ENCODE assay signal across 1 cellular context in the genomic region with DNA sequence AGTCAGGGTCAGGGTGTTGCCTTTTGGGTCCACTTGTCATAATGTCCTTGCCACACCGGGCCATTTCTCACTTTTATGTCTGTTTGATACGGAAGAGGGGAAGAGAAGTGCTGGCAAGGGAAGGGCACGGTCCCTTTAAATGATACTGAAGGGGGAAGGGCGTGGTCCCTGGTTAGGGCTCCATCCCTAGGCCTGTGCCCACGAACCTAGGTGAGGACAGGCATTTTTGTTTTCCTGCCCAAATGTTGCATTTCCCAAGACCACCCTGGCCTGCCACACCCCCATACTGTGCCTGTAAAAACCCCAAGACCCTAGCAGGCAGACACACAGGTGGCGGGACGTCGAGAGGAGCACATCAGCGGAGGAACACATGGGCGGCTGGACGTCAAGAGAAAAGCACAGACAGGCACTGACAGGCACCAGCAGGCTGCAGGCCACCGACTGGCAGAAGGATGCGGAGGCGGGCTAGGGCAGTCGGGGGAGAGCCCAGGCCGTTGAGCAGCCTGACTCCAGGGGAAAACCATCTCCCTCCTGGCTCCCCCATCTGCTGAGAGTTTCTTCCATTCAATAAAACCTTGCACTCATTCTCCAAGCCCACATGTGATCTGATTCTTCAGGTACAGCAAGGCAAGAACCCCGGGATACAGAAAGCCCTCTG.
TF ChIP-seq lines count a peak whose summit lies in the region.

No MANE protein-coding gene starts in this region.

TF ChIP-seq in GM23338, 12 proteins besides CTCF, POLR2A, EP300 and RAD21 (continued from another document):
- TF ChIP-seq, protein P1, sequence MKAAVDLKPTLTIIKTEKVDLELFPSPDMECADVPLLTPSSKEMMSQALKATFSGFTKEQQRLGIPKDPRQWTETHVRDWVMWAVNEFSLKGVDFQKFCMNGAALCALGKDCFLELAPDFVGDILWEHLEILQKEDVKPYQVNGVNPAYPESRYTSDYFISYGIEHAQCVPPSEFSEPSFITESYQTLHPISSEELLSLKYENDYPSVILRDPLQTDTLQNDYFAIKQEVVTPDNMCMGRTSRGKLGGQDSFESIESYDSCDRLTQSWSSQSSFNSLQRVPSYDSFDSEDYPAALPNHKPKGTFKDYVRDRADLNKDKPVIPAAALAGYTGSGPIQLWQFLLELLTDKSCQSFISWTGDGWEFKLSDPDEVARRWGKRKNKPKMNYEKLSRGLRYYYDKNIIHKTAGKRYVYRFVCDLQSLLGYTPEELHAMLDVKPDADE (IDR thresholded peaks at IDR 0.05) = no peak
- TF ChIP-seq POLR2AphosphoS5 (IDR thresholded peaks at IDR 0.05; ENCODE audit: low read depth) = no peak
- no peak for TF ChIP-seq ZNF462 (CRISPR knock-in tag; IDR thresholded peaks at IDR 0.05)
- TF ChIP-seq NANOG (IDR thresholded peaks at IDR 0.05; ENCODE audit: borderline replicate concordance) = no peak
- no peak for TF ChIP-seq ZNF114 (CRISPR knock-in tag; IDR thresholded peaks at IDR 0.05)
- TF ChIP-seq REST (IDR thresholded peaks at IDR 0.05; ENCODE audit: unreplicated experiment) = no peak
- TF ChIP-seq JUNB (IDR thresholded peaks at IDR 0.05; ENCODE audit: unreplicated experiment) = no peak
- no peak for TF ChIP-seq CREB1 (CRISPR knock-in tag; IDR thresholded peaks at IDR 0.05; ENCODE audit: low read depth)
- no peak for TF ChIP-seq STAT1 (IDR thresholded peaks at IDR 0.05; ENCODE audit: unreplicated experiment)
- TF ChIP-seq EZH2 (IDR thresholded peaks at IDR 0.05; ENCODE audit: low read depth, unreplicated experiment) = no peak
